Comparison of ENCODE assay signal across 14 cellular contexts in the genomic region with DNA sequence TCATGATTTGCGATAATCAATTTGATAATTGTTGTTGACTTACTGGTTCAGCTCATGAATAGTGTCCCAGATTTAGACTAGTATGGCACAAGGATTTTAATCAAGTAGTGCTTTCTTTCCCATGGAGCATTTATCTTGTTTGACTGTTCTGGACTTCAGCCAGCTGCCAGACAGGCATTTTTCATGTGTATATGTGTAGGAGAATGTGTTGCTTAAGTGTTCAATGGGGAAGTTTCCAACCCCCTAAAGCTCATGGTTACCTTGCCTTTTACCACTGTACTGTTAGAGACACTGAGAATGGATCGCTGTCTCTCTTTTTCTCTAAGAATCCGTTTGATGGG.
A peak's percentile ranks its signal among the peaks of the same experiment; 100 is the strongest.
DNase-seq lines count a peak whose midpoint lies in the region; ATAC-seq and TF ChIP-seq lines count a peak whose summit lies in the region.
"Had no signal": no experiment of that assay in that cellular context is flagged by ENCODE, and none has a peak within 500 bp of the region (broad histone marks: within the 10 kb centered on the region; RNA-seq: fewer than 3 reads in every experiment).

No MANE protein-coding gene starts in this region.

- H3K27ac ChIP-seq in brain microvascular endothelial cell, result no peak overlapping the region
- H3K27ac ChIP-seq: heart right ventricle, thyroid gland, WERI-Rb-1 had no signal

- no peak overlapping the region for H3K4me3 Mint-ChIP-seq in neural crest cell
- H3K4me3 Mint-ChIP-seq in immature natural killer cell, result no peak overlapping the region
- H3K4me3 Mint-ChIP-seq: CD4-positive, alpha-beta memory T cell had no signal

- ATAC-seq in HG03460 (IDR thresholded peaks at IDR 0.05; ENCODE audit: unreplicated experiment), result no peak
- ATAC-seq: heart right ventricle had no signal

- in situ Hi-C loops in G401 (cut with HindIII; ENCODE audit: low sequenced_read_pairs), result no loop called here
- in situ Hi-C loops in brain microvascular endothelial cell (cut with HindIII; ENCODE audit: low pct_ligation_motif_present, low sequenced_read_pairs), result no loop called here

- H3K4me3 ChIP-seq in brain microvascular endothelial cell (ENCODE audit: low read depth, low read length), result no peak overlapping the region
- H3K4me3 ChIP-seq: heart right ventricle, thyroid gland had no signal

- H3K36me3 ChIP-seq in brain microvascular endothelial cell (replicated peaks), result peaks cover 26% of the 10 kb centered on the region
- H3K36me3 ChIP-seq: thyroid gland had no signal

- TF ChIP-seq CTCF in brain microvascular endothelial cell (IDR thresholded peaks at IDR 0.05; ENCODE audit: low read depth, low read length, missing control alignments) (no peak), neural crest cell (conservative IDR thresholded peaks at IDR 0.05) (no peak)

- H3K9me3 Mint-ChIP-seq in neural crest cell (peaks cover 3% of the 10 kb centered on the region), immature natural killer cell (no peaks in the 10 kb centered on the region)
- H3K9me3 Mint-ChIP-seq: CD4-positive, alpha-beta memory T cell had no signal

- H3K27me3 Mint-ChIP-seq in neural crest cell (ENCODE audit: low read depth) (no peaks in the 10 kb centered on the region), immature natural killer cell (ENCODE audit: low read depth in 3 of 3) (no peaks in the 10 kb centered on the region)
- H3K27me3 Mint-ChIP-seq: CD4-positive, alpha-beta memory T cell had no signal

- peak; percentile 40 for DNase-seq in G401 (ENCODE audit: low spot score)
- DNase-seq in MV-4-11 (lab: John Stamatoyannopoulos, UW), result peak; percentile 23
- peak; percentile 48 for DNase-seq in brain microvascular endothelial cell
- no peak for DNase-seq in neural crest cell (ENCODE audit: low read depth, low spot score)
- no peak for DNase-seq in immature natural killer cell
- no peak for DNase-seq in GDM1 (lab: John Stamatoyannopoulos, UW)
- DNase-seq: activated naive CD4-positive, alpha-beta T cell treated with Interleukin-2 at 50 U/mL for 16 hours; CD4-positive, alpha-beta memory T cell; heart right ventricle; OCI-M1; SW 1271; WERI-Rb-1 had no signal

- H3K27ac Mint-ChIP-seq in neural crest cell (ENCODE audit: unreplicated experiment) (peak overlapping the region; percentile 8), immature natural killer cell (no peak overlapping the region)
- H3K27ac Mint-ChIP-seq: CD4-positive, alpha-beta memory T cell had no signal

- H3K36me3 Mint-ChIP-seq in neural crest cell (ENCODE audit: low read depth) (peaks cover 24% of the 10 kb centered on the region), immature natural killer cell (peaks cover 8 to 25% (median 16%) of the 10 kb centered on the region in 3 donors)

- H3K4me1 Mint-ChIP-seq in neural crest cell (peaks cover 38% of the 10 kb centered on the region), immature natural killer cell (peaks cover 20 to 23% of the 10 kb centered on the region in 2 donors)

- no peaks in the 10 kb centered on the region for H3K27me3 ChIP-seq in brain microvascular endothelial cell (replicated peaks)
- H3K27me3 ChIP-seq: heart right ventricle, thyroid gland had no signal

Comparison
In these comparisons a context has a peak if more than half of its experiments do, and no peak if none do; other contexts are left out.
1. DNase-seq: peak in G401 (single experiment), MV-4-11 (single experiment) and brain microvascular endothelial cell (single experiment); none in neural crest cell (single experiment), immature natural killer cell (0 of 3) and GDM1 (single experiment).